Comparison of ENCODE assay signal across 1 cellular context in the genomic region with DNA sequence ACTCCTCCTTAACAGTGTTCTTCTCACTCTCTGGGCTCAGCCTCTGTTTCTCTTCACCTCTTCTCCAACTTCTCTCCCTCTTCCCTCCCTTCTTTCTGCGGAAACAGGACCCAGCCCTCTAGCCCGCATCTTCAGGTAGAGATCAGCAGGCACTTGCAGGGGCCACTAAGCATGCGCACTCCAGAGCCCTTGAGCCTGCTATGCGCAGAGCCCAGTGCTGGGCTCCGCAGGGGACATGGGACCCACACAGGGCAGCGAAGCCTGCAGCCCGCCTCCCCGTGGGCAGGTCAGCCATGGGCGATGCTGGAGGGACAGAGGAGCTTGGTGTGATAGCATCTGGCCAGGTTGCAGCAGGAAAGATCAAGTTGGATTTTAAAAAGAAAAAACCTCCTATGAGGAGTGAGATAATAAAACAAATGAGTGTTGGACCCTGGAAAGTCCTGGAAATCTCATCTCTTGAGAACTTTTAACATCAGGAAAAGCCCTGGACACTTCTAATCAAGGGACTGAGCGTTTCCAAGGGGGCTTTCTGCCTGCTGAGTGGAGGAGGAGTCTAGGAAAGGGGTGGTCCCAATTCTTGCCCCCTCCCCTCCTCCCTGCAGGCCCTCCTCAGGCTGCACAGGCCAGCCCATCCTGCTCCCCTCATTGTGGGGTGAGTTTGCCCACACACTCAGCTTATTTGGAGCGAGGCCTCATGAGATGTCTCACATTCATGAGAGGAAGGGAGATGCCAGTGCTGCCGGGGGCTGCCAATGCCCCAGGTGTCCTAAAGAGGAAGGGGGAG.
TF ChIP-seq lines count a peak whose summit lies in the region.

No MANE protein-coding gene starts in this region.

TF ChIP-seq in HCT116, 20 proteins besides CTCF, POLR2A, EP300 and RAD21 (continued from another document):
- TF ChIP-seq, protein P1, sequence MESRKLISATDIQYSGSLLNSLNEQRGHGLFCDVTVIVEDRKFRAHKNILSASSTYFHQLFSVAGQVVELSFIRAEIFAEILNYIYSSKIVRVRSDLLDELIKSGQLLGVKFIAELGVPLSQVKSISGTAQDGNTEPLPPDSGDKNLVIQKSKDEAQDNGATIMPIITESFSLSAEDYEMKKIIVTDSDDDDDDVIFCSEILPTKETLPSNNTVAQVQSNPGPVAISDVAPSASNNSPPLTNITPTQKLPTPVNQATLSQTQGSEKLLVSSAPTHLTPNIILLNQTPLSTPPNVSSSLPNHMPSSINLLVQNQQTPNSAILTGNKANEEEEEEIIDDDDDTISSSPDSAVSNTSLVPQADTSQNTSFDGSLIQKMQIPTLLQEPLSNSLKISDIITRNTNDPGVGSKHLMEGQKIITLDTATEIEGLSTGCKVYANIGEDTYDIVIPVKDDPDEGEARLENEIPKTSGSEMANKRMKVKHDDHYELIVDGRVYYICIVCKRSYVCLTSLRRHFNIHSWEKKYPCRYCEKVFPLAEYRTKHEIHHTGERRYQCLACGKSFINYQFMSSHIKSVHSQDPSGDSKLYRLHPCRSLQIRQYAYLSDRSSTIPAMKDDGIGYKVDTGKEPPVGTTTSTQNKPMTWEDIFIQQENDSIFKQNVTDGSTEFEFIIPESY (IDR thresholded peaks at IDR 0.05; ENCODE audit: extremely low read depth, insufficient replicate concordance, low read length): no peak
- no peak for TF ChIP-seq TCF7L2 (IDR thresholded peaks at IDR 0.05; ENCODE audit: borderline replicate concordance, extremely low read depth, insufficient read depth, insufficient read length)
- TF ChIP-seq EZH2 (IDR thresholded peaks at IDR 0.05): no peak
- TF ChIP-seq CEBPB (IDR thresholded peaks at IDR 0.05; ENCODE audit: low read depth): no peak
- TF ChIP-seq, protein P2, sequence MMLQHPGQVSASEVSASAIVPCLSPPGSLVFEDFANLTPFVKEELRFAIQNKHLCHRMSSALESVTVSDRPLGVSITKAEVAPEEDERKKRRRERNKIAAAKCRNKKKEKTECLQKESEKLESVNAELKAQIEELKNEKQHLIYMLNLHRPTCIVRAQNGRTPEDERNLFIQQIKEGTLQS (IDR thresholded peaks at IDR 0.05): no peak
